Comparison of ENCODE assay signal across 8 cellular contexts in the genomic region with DNA sequence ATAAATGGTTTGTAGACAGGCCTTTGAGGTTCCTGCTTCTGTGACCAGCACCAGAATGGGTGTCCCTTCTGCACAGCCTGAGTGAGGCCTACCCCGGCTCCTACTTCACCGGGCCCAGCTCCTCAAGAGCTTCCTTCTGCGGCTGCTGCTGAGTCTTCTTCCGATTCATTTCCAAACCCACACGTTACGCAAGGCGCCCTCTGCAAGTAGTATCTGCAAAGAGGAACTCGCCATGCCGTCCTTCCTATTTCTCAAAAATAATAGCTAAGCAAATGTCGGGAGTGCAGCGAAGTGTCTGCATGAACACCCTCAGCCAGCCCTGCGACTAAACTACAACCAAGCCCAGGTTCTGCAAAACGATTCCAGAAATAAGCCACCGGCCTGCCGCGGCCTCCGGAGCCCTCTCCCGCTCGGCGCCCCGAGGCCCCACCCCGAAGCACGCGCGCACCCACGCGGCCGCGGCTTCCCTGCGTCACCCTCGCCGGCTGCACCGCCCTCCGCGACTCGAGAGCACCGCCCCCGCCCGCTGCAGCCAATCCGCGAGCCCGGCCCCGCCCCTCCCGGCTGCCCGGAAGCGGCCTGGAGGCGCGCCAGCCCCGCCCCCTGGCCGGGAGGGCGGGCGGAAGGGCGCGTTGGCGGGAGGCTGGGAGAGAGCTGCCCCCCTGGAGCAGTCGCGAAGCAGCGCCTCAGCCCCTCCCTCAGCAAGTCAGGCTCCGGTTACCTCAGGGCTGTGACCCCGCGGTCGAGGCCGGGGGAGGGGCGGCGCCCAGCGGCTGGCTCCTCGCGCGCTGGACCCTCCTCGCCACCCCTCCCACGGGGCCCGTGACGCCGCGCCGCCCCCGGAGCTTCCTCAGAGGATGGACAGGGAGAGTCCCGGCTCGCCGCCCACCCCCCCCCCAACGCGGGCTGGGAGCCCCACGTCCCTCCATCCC. TPM values are rescaled to one million over a fixed set of nuclear protein-coding genes. Genes with fewer than 3 reads are reported as not detected.
DNase-seq lines count a peak whose midpoint lies in the region; ATAC-seq and TF ChIP-seq lines count a peak whose summit lies in the region.

No MANE protein-coding gene starts in this region.

- peak; percentile 9 for TF ChIP-seq POLR2A in breast epithelium (IDR thresholded peaks at IDR 0.05)

- peaks cover 2% of the 10 kb centered on the region for H3K36me3 ChIP-seq in A673 (ENCODE audit: insufficient read depth, low read length, poor library complexity, severe bottlenecking)
- H3K36me3 ChIP-seq in WERI-Rb-1, result peaks cover 11% of the 10 kb centered on the region
- H3K36me3 ChIP-seq in breast epithelium, result no peaks in the 10 kb centered on the region

- no peaks in the 10 kb centered on the region for H3K27me3 ChIP-seq in A673 (replicated peaks; ENCODE audit: insufficient read depth, low read depth, low read length, poor library complexity)
- H3K27me3 ChIP-seq in WERI-Rb-1 (ENCODE audit: insufficient read depth, low read depth, severe bottlenecking), result no peaks in the 10 kb centered on the region
- H3K27me3 ChIP-seq in breast epithelium, result no peaks in the 10 kb centered on the region

- intact Hi-C loops in A673 (cut with micrococcal nuclease; ENCODE audit: unreplicated experiment) (no loop called here), breast epithelium (cut with DNase I; ENCODE audit: low total_unique reads) (loop anchor here (10.0 kb wide), 1 partner anchor 1752 kb away; a partner anchor contains a TSS)

- POLR2A ChIA-PET in A673 (lab: Charles Lee; ENCODE audit: low non-redundant PET), result interaction anchor here (0.5 to 0.6 kb wide), 2 partner anchors 9 to 24 kb away, joined by 4 to 9 read pairs; no protein-coding TSS in a partner anchor

- H3K4me3 ChIP-seq in A673 (ENCODE audit: low read depth, low read length, poor library complexity, severe bottlenecking) (peak overlapping the region; percentile 78), WERI-Rb-1 (ENCODE audit: low read depth, low read length) (peak overlapping the region; percentile 73), breast epithelium (peak overlapping the region; percentile 61 to 79 (median 78)), skin epidermis (peak overlapping the region; percentile 55 to 86 (median 77))

- peak overlapping the region; percentile 100 for H3K27ac ChIP-seq in A673 (ENCODE audit: low read depth, low read length, poor library complexity, severe bottlenecking)
- H3K27ac ChIP-seq in WERI-Rb-1, result peak overlapping the region; percentile 95
- peak overlapping the region; percentile 99 for H3K27ac ChIP-seq in breast epithelium
- H3K27ac ChIP-seq in skin epidermis, result peak overlapping the region; percentile 90 to 100 (median 98)

- DNase-seq in A673 (ENCODE audit: low spot score) (peak; percentile 96), NCI-H2227 (lab: John Stamatoyannopoulos, UW; ENCODE audit: unreplicated experiment) (peak; percentile 94), WERI-Rb-1 (peak; percentile 95), breast epithelium (ENCODE audit: low spot score in 2 of 2) (peak; percentile 95), iPS-NIHi7 (ENCODE audit: extremely low spot score) (peak; percentile 92)

- TF ChIP-seq CTCF in A673 (conservative IDR thresholded peaks at IDR 0.05; ENCODE audit: low read depth, low read length) (no peak), WERI-Rb-1 (IDR thresholded peaks at IDR 0.05; ENCODE audit: low read depth, low read length) (no peak), breast epithelium (IDR thresholded peaks at IDR 0.05) (no peak)

- peaks cover 45% of the 10 kb centered on the region for H3K4me1 ChIP-seq in A673 (ENCODE audit: insufficient read depth, low read length, poor library complexity, severe bottlenecking)
- peaks cover 0 to 53% of the 10 kb centered on the region in 2 donors for H3K4me1 ChIP-seq in breast epithelium

- ATAC-seq in GM18861 (IDR thresholded peaks at IDR 0.05; ENCODE audit: unreplicated experiment) (peak; percentile 33), HG03066 (IDR thresholded peaks at IDR 0.05; ENCODE audit: low read depth, unreplicated experiment) (peak; percentile 44)

- TSS peak; percentile 49 for BruUV-seq in A673 (replicated peaks; lab: Mats Ljungman, UMichigan)

- CTCF ChIA-PET in A673 (lab: Charles Lee), result interaction anchor here (1.4 to 1.8 kb wide), 3 partner anchors 10 to 24 kb away, joined by 3 to 9 read pairs (median 7); no protein-coding TSS in a partner anchor

- H3K9me3 ChIP-seq in A673 (ENCODE audit: low read depth, low read length, poor library complexity, severe bottlenecking), result no peaks in the 10 kb centered on the region
- H3K9me3 ChIP-seq in WERI-Rb-1 (ENCODE audit: severe bottlenecking), result no peaks in the 10 kb centered on the region
- no peaks in the 10 kb centered on the region for H3K9me3 ChIP-seq in breast epithelium

RNA-seq across cellular contexts. Expression of a gene that starts 8.3 kb away (rescaled TPM):
- total RNA-seq in A673 (2021) (32.1 and 33.4 TPM in 2 replicates), breast epithelium (10 to 100 TPM in 1 of 3 donors, 1 to 10 TPM in 2; 7.7 to 10.2 (median 8.8) TPM)

RNA-seq across cellular contexts. Expression of a gene that starts 55.2 kb away (rescaled TPM):
- total RNA-seq in A673 (2021) (81.2 and 95.0 TPM in 2 replicates), breast epithelium (100 to 1,000 TPM in 1 of 3 donors, 10 to 100 TPM in 2; 27.8 to 125 (median 85.5) TPM)

RNA-seq across cellular contexts. Expression of a gene that starts 56.3 kb away (rescaled TPM):
- total RNA-seq in A673 (2021) (78.9 and 91.0 TPM in 2 replicates), breast epithelium (10 to 100 TPM; 28.8 to 43.6 (median 43.0) TPM)

Comparison
In these comparisons a context has a peak if more than half of its experiments do, and no peak if none do; other contexts are left out.
1. Peak in every context shown above with its lines: DNase-seq, ATAC-seq, H3K4me3 ChIP-seq and H3K27ac ChIP-seq.